In genomic region chr17:34360571-34360970, GRCh38 we compare ENCODE assay signal across 34 cellular contexts. TPM values are rescaled to one million over a fixed set of nuclear protein-coding genes. Genes with fewer than 3 reads are reported as not detected.
"Had no signal": no experiment of that assay in that cellular context is flagged by ENCODE, and none has a peak within 500 bp of the region (broad histone marks: within the 10 kb centered on the region; RNA-seq: fewer than 3 reads in every experiment).

No MANE protein-coding gene starts in this region.

- H3K4me1 ChIP-seq: ascending aorta, body of pancreas, Peyer's patch, SJSA1 had no signal

- H3K4me3 ChIP-seq: ascending aorta, body of pancreas, K562, Peyer's patch, SJSA1 had no signal

- H3K4me3 Mint-ChIP-seq: activated B cell treated with CpG ODN at 0.5 μM for 24 hours; activated CD8-positive, alpha-beta memory T cell treated with anti-CD3 and anti-CD28 coated beads, Interleukin-2, amount 10 ng/mL, durations not matched to agents 7 days and 5 days; activated naive CD8-positive, alpha-beta T cell treated with anti-CD3 and anti-CD28 coated beads, Interleukin-2, amount 50 U/mL, for 24 hours; activated T-cell treated with anti-CD3 and anti-CD28 coated beads, Interleukin-2, amount 50 U/mL, for 24 hours had no signal

- H3K36me3 Mint-ChIP-seq: activated CD8-positive, alpha-beta memory T cell treated with anti-CD3 and anti-CD28 coated beads, Interleukin-2, amount 10 ng/mL, durations not matched to agents 7 days and 5 days; activated naive CD4-positive, alpha-beta T cell treated with anti-CD3 and anti-CD28 coated beads, Interleukin-2, amount 50 U/mL, for 72 hours had no signal

- H3K27me3 ChIP-seq: ascending aorta, body of pancreas, Peyer's patch, SJSA1 had no signal

- ATAC-seq: activated naive CD8-positive, alpha-beta T cell treated with anti-CD3 and anti-CD28 coated beads, Interleukin-2, amount 50 U/mL, for 24 hours had no signal

- H3K36me3 ChIP-seq: ascending aorta, Peyer's patch, SJSA1 had no signal

- H3K9me3 ChIP-seq: ascending aorta, body of pancreas, Peyer's patch, SJSA1 had no signal

- H3K27ac Mint-ChIP-seq: activated B cell treated with CpG ODN at 0.5 μM for 24 hours; activated CD8-positive, alpha-beta memory T cell treated with anti-CD3 and anti-CD28 coated beads, Interleukin-2, amount 10 ng/mL, durations not matched to agents 7 days and 5 days; activated naive CD4-positive, alpha-beta T cell treated with anti-CD3 and anti-CD28 coated beads, Interleukin-2, amount 50 U/mL, for 72 hours; activated naive CD8-positive, alpha-beta T cell treated with anti-CD3 and anti-CD28 coated beads, Interleukin-2, amount 50 U/mL, for 24 hours; activated T-cell treated with anti-CD3 and anti-CD28 coated beads, Interleukin-2, amount 50 U/mL, for 24 hours; activated T-helper 1 cell treated with anti-CD3 and anti-CD28 coated beads, Interleukin-12 subunit alpha, Interleukin-12 subunit beta, Interleukin-2, Interleukin-4 antibody, amounts not matched to agents 30 ng/mL and 10 ng/mL and 1 ng/mL, durations not matched to agents 14 hours and 24 hours and 36 hours had no signal

- H3K9me3 Mint-ChIP-seq: activated B cell treated with CpG ODN at 0.5 μM for 24 hours; activated naive CD4-positive, alpha-beta T cell treated with anti-CD3 and anti-CD28 coated beads, Interleukin-2, amount 50 U/mL, for 72 hours; activated naive CD8-positive, alpha-beta T cell treated with anti-CD3 and anti-CD28 coated beads, Interleukin-2, amount 50 U/mL, for 24 hours; activated T-cell treated with anti-CD3 and anti-CD28 coated beads, Interleukin-2, amount 50 U/mL, for 24 hours; activated T-helper 1 cell treated with anti-CD3 and anti-CD28 coated beads, Interleukin-12 subunit alpha, Interleukin-12 subunit beta, Interleukin-2, Interleukin-4 antibody, amounts not matched to agents 30 ng/mL and 10 ng/mL and 1 ng/mL, durations not matched to agents 14 hours and 24 hours and 36 hours had no signal

- DNase-seq: activated B cell treated with CpG ODN at 0.5 μM for 24 hours; activated CD4-positive, alpha-beta T cell treated with anti-CD3 and anti-CD28 coated beads, Interleukin-2, amount 50 U/mL, for 1 hour; activated CD8-positive, alpha-beta memory T cell treated with anti-CD3 and anti-CD28 coated beads, Interleukin-2, amount 10 ng/mL, durations not matched to agents 7 days and 5 days; activated effector memory CD4-positive, alpha-beta T cell treated with anti-CD3 and anti-CD28 coated beads, Interleukin-2, amount 50 U/mL, for 16 hours; activated naive CD4-positive, alpha-beta T cell treated with Interleukin-2 at 50 U/mL for 16 hours; activated naive CD8-positive, alpha-beta T cell treated with anti-CD3 and anti-CD28 coated beads, Interleukin-2, amount 50 U/mL, for 24 hours; activated T-cell treated with anti-CD3 and anti-CD28 coated beads, Interleukin-2, amount 50 U/mL, for 24 hours; amniotic stem cell; body of pancreas; central memory CD4-positive, alpha-beta T cell; NCI-H1092; NCI-H1417 treated with DMSO at 0.1 percent for 48 hours; NCI-H1694; NCI-H2029; NCI-H2107; NCI-H2171 treated with DMSO at 0.1 percent for 48 hours; NCI-H226; NCI-H526; NCI-H774; Peyer's patch; Right ventricle myocardium superior; SW 1271 had no signal

RNA-seq across cellular contexts. Expression of gene CCL1, which starts 2.5 kb away (rescaled TPM):
- total RNA-seq: activated B cell treated with CpG ODN at 0.5 μM for 24 hours; activated naive CD4-positive, alpha-beta T cell treated with anti-CD3 and anti-CD28 coated beads, Interleukin-2, amount 50 U/mL, for 72 hours; ascending aorta; body of pancreas; bronchial epithelial cell; chondrocyte; K562; LHCN-M2; MCF 10A; NCI-H460; OCI-LY7; Peyer's patch; Right ventricle myocardium superior; SJSA1 had no signal

RNA-seq across cellular contexts. Expression of gene CCL13, which starts 4.3 kb away (rescaled TPM):
- total RNA-seq: activated B cell treated with CpG ODN at 0.5 μM for 24 hours; activated CD8-positive, alpha-beta memory T cell treated with anti-CD3 and anti-CD28 coated beads, Interleukin-2, amount 10 ng/mL, durations not matched to agents 7 days and 5 days; activated naive CD4-positive, alpha-beta T cell treated with anti-CD3 and anti-CD28 coated beads, Interleukin-2, amount 50 U/mL, for 72 hours; activated T-helper 1 cell treated with anti-CD3 and anti-CD28 coated beads, Interleukin-12 subunit alpha, Interleukin-12 subunit beta, Interleukin-2, Interleukin-4 antibody, amounts not matched to agents 30 ng/mL and 10 ng/mL and 1 ng/mL, durations not matched to agents 14 hours and 24 hours and 36 hours; ascending aorta; body of pancreas; bronchial epithelial cell; chondrocyte; K562; LHCN-M2; MCF 10A; NCI-H460; OCI-LY7; SJSA1; T-helper 1 cell treated with Interleukin-12 subunit alpha and Interleukin-12 subunit beta and Interleukin-4 antibody, amounts not matched to agents 30 ng/mL and 1 ng/mL, for 36 hours had no signal

RNA-seq across cellular contexts. Expression of gene CCL8, which starts 41.3 kb away (rescaled TPM):
- total RNA-seq: activated B cell treated with CpG ODN at 0.5 μM for 24 hours; activated CD8-positive, alpha-beta memory T cell treated with anti-CD3 and anti-CD28 coated beads, Interleukin-2, amount 10 ng/mL, durations not matched to agents 7 days and 5 days; activated naive CD4-positive, alpha-beta T cell treated with anti-CD3 and anti-CD28 coated beads, Interleukin-2, amount 50 U/mL, for 72 hours; activated T-helper 1 cell treated with anti-CD3 and anti-CD28 coated beads, Interleukin-12 subunit alpha, Interleukin-12 subunit beta, Interleukin-2, Interleukin-4 antibody, amounts not matched to agents 30 ng/mL and 10 ng/mL and 1 ng/mL, durations not matched to agents 14 hours and 24 hours and 36 hours; ascending aorta; body of pancreas; bronchial epithelial cell; chondrocyte; K562; LHCN-M2; MCF 10A; NCI-H460; OCI-LY7; Right ventricle myocardium superior; SJSA1; T-helper 1 cell treated with Interleukin-12 subunit alpha and Interleukin-12 subunit beta and Interleukin-4 antibody, amounts not matched to agents 30 ng/mL and 1 ng/mL, for 36 hours had no signal
